19 cellular contexts compared by ENCODE assay signal in genomic region chr3:62795978-62796635, GRCh38.
"Had no signal": no experiment of that assay in that cellular context is flagged by ENCODE, and none has a peak within 500 bp of the region (broad histone marks: within the 10 kb centered on the region; RNA-seq: fewer than 3 reads in every experiment).

No MANE protein-coding gene starts in this region.

- H3K4me1 ChIP-seq: pancreas, psoas muscle, right atrium auricular region, tibial artery had no signal

- H3K27ac ChIP-seq: pancreas, psoas muscle, right atrium auricular region, tibial artery had no signal

- FAIRE-seq: endometrium, pancreas had no signal

- DNase-seq: activated CD4-positive, alpha-beta T cell treated with anti-CD3 and anti-CD28 coated beads, Interleukin-2, amount 50 U/mL, for 4 hours; activated CD8-positive, alpha-beta memory T cell treated with anti-CD3 and anti-CD28 coated beads for 24 hours; activated CD8-positive, alpha-beta memory T cell treated with anti-CD3 and anti-CD28 coated beads, Interleukin-2, amount 50 U/mL, for 4 hours; activated T-cell treated with anti-CD3 and anti-CD28 coated beads, Interleukin-2, amount 50 U/mL, for 24 hours; aorta; islet precursor cell; left cardiac atrium; mucosa of descending colon; nephron progenitor cell; pancreas; psoas muscle; stimulated activated CD4-positive, alpha-beta T cell treated with anti-CD3 and anti-CD28 coated beads, Interleukin-1b, Interleukin-23, amount 100 ng/mL, for 48 hours; stimulated activated naive CD8-positive, alpha-beta T cell treated with anti-CD3 and anti-CD28 coated beads, Interleukin-15, amount 100 ng/mL, for 72 hours; T-helper 9 cell; tibial artery had no signal

- H3K36me3 ChIP-seq: pancreas, right atrium auricular region, tibial artery had no signal

- H3K27me3 ChIP-seq: pancreas, right atrium auricular region, tibial artery had no signal

- ATAC-seq: activated naive CD4-positive, alpha-beta T cell treated with anti-CD3 and anti-CD28 coated beads, Interleukin-2, amount 50 U/mL, for 72 hours; activated T-helper 17 cell treated with anti-CD3 and anti-CD28 coated beads, Interleukin-2, amount 50 U/mL, for 72 hours; left cardiac atrium; mucosa of descending colon; pancreas; psoas muscle; stimulated activated naive CD8-positive, alpha-beta T cell treated with anti-CD3 and anti-CD28 coated beads, Interleukin-15, amount 100 ng/mL, for 72 hours had no signal

- H3K4me3 ChIP-seq: mucosa of descending colon, pancreas, psoas muscle, right atrium auricular region, tibial artery had no signal

- H3K9me3 ChIP-seq: mucosa of descending colon, pancreas, psoas muscle, right atrium auricular region, tibial artery had no signal
